23 cellular contexts compared by ENCODE assay signal in the genomic region with DNA sequence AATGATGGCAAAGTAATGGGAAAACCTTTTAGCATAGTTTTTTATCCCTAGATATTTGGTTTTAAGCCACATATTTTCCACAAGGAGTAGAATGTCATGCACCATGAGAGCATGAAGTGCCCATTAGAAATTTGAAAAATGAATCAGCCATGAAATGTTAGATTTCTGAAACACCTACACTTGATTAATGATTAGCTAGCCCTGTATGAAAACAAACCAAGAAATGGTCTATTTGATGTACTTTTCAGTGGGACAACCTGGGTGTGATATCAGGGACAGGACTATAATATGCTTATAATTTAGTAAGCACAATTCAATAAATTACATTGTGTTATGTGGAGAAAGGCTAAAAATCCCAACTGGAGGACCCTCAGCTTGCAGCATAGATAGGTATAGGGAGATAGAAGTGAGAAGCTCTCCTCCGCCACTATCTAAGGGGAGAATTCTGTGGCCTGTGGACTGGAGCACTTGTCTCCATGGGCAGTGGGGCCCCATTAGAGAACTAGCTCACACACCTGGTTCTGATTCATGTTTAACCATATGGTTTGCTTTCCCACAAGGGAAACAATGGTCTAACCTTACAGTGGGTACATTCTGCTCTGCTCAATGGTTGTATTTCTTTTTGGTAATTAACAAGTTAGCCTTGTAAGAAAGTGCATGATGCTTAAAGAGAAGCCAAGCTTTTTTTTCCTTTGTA. TPM values are rescaled to one million over a fixed set of nuclear protein-coding genes. Genes with fewer than 3 reads are reported as not detected.
DNase-seq lines count a peak whose midpoint lies in the region; ATAC-seq, FAIRE-seq and TF ChIP-seq lines count a peak whose summit lies in the region.
"Had no signal": no experiment of that assay in that cellular context is flagged by ENCODE, and none has a peak within 500 bp of the region (broad histone marks: within the 10 kb centered on the region; RNA-seq: fewer than 3 reads in every experiment).

No MANE protein-coding gene starts in this region.

- ATAC-seq in HG02938 (IDR thresholded peaks at IDR 0.05; ENCODE audit: unreplicated experiment): no peak
- no peak for ATAC-seq in stimulated activated effector memory CD8-positive, alpha-beta T cell treated with anti-CD3 and anti-CD28 coated beads, Interleukin-12 subunit alpha, Interleukin-12 subunit beta, amount 100 ng/mL, for 72 hours
- ATAC-seq: GM23338, Right ventricle myocardium inferior had no signal

- H3K4me3 ChIP-seq in thyroid gland (replicated peaks in 1 of 3): no peak overlapping the region
- H3K4me3 ChIP-seq: GM23338, PC-9, SJCRH30 had no signal

- TF ChIP-seq POLR2A in thyroid gland (IDR thresholded peaks at IDR 0.05): no peak

- H3K9me3 ChIP-seq in thyroid gland: no peaks in the 10 kb centered on the region
- H3K9me3 ChIP-seq: SJCRH30 had no signal

- 94 to 100% methylated on average over 1 of the region's 1 CpG for WGBS in thyroid gland, 2 donors

- DNase-seq in NCI-H2171 treated with DMSO at 0.1 percent for 48 hours (lab: John Stamatoyannopoulos, UW): peak; percentile 27
- no peak for DNase-seq in NCI-H2171 (lab: John Stamatoyannopoulos, UW)
- DNase-seq in stimulated activated effector memory CD8-positive, alpha-beta T cell treated with anti-CD3 and anti-CD28 coated beads, Interleukin-12 subunit alpha, Interleukin-12 subunit beta, amount 100 ng/mL, for 72 hours (ENCODE audit: low spot score in 2 of 2): no peak
- no peak for DNase-seq in thyroid gland
- DNase-seq: 8988T, Calu3, H9, Karpas-422, NCI-H1092 treated with DMSO at 0.1 percent for 48 hours, NCI-H1436, NCI-H187, NCI-H2081 treated with DMSO at 0.1 percent for 48 hours, NCI-H524, NCI-H748 treated with DMSO at 0.1 percent for 48 hours, PC-9, SJCRH30 had no signal

- no peaks in the 10 kb centered on the region for H3K9me3 Mint-ChIP-seq in stimulated activated effector memory CD8-positive, alpha-beta T cell treated with anti-CD3 and anti-CD28 coated beads, Interleukin-12 subunit alpha, Interleukin-12 subunit beta, amount 100 ng/mL, for 72 hours
- H3K9me3 Mint-ChIP-seq: GM23338, H9, IgD-negative memory B cell had no signal

- H3K27ac Mint-ChIP-seq in stimulated activated effector memory CD8-positive, alpha-beta T cell treated with anti-CD3 and anti-CD28 coated beads, Interleukin-12 subunit alpha, Interleukin-12 subunit beta, amount 100 ng/mL, for 72 hours: no peak overlapping the region
- H3K27ac Mint-ChIP-seq: GM23338, H9, IgD-negative memory B cell had no signal

- H3K27me3 ChIP-seq in thyroid gland: no peaks in the 10 kb centered on the region
- H3K27me3 ChIP-seq: SJCRH30 had no signal

- H3K4me3 Mint-ChIP-seq in stimulated activated effector memory CD8-positive, alpha-beta T cell treated with anti-CD3 and anti-CD28 coated beads, Interleukin-12 subunit alpha, Interleukin-12 subunit beta, amount 100 ng/mL, for 72 hours: no peak overlapping the region
- H3K4me3 Mint-ChIP-seq: GM23338, H9, IgD-negative memory B cell had no signal

- TF ChIP-seq CTCF in VCaP (conservative IDR thresholded peaks at IDR 0.05) (no peak), thyroid gland (IDR thresholded peaks at IDR 0.05) (no peak)

- H3K36me3 Mint-ChIP-seq in stimulated activated effector memory CD8-positive, alpha-beta T cell treated with anti-CD3 and anti-CD28 coated beads, Interleukin-12 subunit alpha, Interleukin-12 subunit beta, amount 100 ng/mL, for 72 hours: peaks cover 97% of the 10 kb centered on the region

- peak; percentile 76 for FAIRE-seq in islet of Langerhans (lab: Jason Lieb, UNC)

- peaks cover 6% of the 10 kb centered on the region for H3K4me1 Mint-ChIP-seq in stimulated activated effector memory CD8-positive, alpha-beta T cell treated with anti-CD3 and anti-CD28 coated beads, Interleukin-12 subunit alpha, Interleukin-12 subunit beta, amount 100 ng/mL, for 72 hours
- H3K4me1 Mint-ChIP-seq: GM23338, H9, IgD-negative memory B cell had no signal

- no peaks in the 10 kb centered on the region for H3K4me1 ChIP-seq in thyroid gland
- H3K4me1 ChIP-seq: SJCRH30 had no signal

- peaks cover 33 to 54% of the 10 kb centered on the region in 2 donors for H3K36me3 ChIP-seq in thyroid gland

- intact Hi-C loops in thyroid gland (cut with DNase I): no loop called here

- H3K27ac ChIP-seq in VCaP (peak overlapping the region; percentile 5; the same call in 1 of the 2 replicates), thyroid gland (no peak overlapping the region)
- H3K27ac ChIP-seq: HL-60, PC-9, SJCRH30 had no signal

RNA-seq across cellular contexts. Expression of a gene that starts 35.2 kb away (rescaled TPM):
- 10 to 100 TPM; 27.3 to 59.2 (median 46.6) TPM for total RNA-seq in thyroid gland
